In genomic region chr18:49486959-49487710, GRCh38 we compare ENCODE assay signal across 1 cellular context.
TF ChIP-seq lines count a peak whose summit lies in the region.

TSS of gene C18orf32 (minus strand) at chr18:49487234. CDS start at chr18:49483748, 3,486 bp downstream.

TF ChIP-seq in SK-N-SH, 30 proteins besides CTCF, POLR2A, EP300 and RAD21 (continued from another document):
- TF ChIP-seq ZBTB33 (IDR thresholded peaks at IDR 0.05; ENCODE audit: borderline replicate concordance, low read depth) (peak; percentile 73), CHD2 (IDR thresholded peaks at IDR 0.05; ENCODE audit: low read length, partially characterized antibody) (peak; percentile 89), FOXM1 (IDR thresholded peaks at IDR 0.05; ENCODE audit: low read depth) (no peak), SIN3A (IDR thresholded peaks at IDR 0.05; ENCODE audit: borderline replicate concordance, low read depth, low read length) (peak; percentile 58; the same call in 1 of the 2 replicates), GABPA (IDR thresholded peaks at IDR 0.05; ENCODE audit: low read depth) (peak; percentile 79), MXI1 (IDR thresholded peaks at IDR 0.05; ENCODE audit: low read depth, low read length) (peak; percentile 84), RCOR1 (IDR thresholded peaks at IDR 0.05; ENCODE audit: low read length) (peak; percentile 27; the same call in 1 of the 2 replicates), TAF1 (IDR thresholded peaks at IDR 0.05; ENCODE audit: borderline replicate concordance, low read depth, low read length) (peak; percentile 88), MEF2A (IDR thresholded peaks at IDR 0.05; ENCODE audit: borderline replicate concordance, low read depth) (no peak), USF2 (IDR thresholded peaks at IDR 0.05; ENCODE audit: borderline replicate concordance, low read depth, low read length) (no peak), SMC3 (IDR thresholded peaks at IDR 0.05; ENCODE audit: low read depth, low read length) (no peak), PBX3 (IDR thresholded peaks at IDR 0.05) (peak; percentile 64; the same call in 1 of the 2 replicates)
TF ChIP-seq in SK-N-SH: peak in this region for 19.
